18 cellular contexts compared by ENCODE assay signal in genomic region chr19:35208121-35208520, GRCh38. TPM values are rescaled to one million over a fixed set of nuclear protein-coding genes. Genes with fewer than 3 reads are reported as not detected.
DNase-seq lines count a peak whose midpoint lies in the region; ATAC-seq, FAIRE-seq and TF ChIP-seq lines count a peak whose summit lies in the region.
"Had no signal": no experiment of that assay in that cellular context is flagged by ENCODE, and none has a peak within 500 bp of the region (broad histone marks: within the 10 kb centered on the region; RNA-seq: fewer than 3 reads in every experiment).

No MANE protein-coding gene starts in this region.

- peaks cover 4% of the 10 kb centered on the region for H3K9me3 Mint-ChIP-seq in activated naive CD4-positive, alpha-beta T cell treated with anti-CD3 and anti-CD28 coated beads for 36 hours
- peaks cover 7% of the 10 kb centered on the region for H3K9me3 Mint-ChIP-seq in T-helper 1 cell treated with Interleukin-12 subunit alpha and Interleukin-12 subunit beta and Interleukin-4 antibody, amounts not matched to agents 30 μg/mL and 1 μg/mL, for 36 hours
- no peaks in the 10 kb centered on the region for H3K9me3 Mint-ChIP-seq in stimulated activated naive CD8-positive, alpha-beta T cell treated with anti-CD3 and anti-CD28 coated beads, Interleukin-15, Interleukin-2, amounts not matched to agents 100 ng/mL and 50 ng/mL, for 24 hours

- no peak for TF ChIP-seq EP300 in K562 (IDR thresholded peaks at IDR 0.05; ENCODE audit: low read length)

- H3K9ac ChIP-seq in K562 (ENCODE audit: insufficient read depth in 1 of 2, low read depth in 2 of 2, low read length in 2 of 2) = no peak overlapping the region

- H3K4me3 ChIP-seq in K562 = no peak overlapping the region
- no peak overlapping the region for H3K4me3 ChIP-seq in dorsolateral prefrontal cortex

- no peaks in the 10 kb centered on the region for H3K9me3 ChIP-seq in K562 (replicated peaks; ENCODE audit: control insufficient read depth, insufficient read depth, low read depth, low read length)

- no peak overlapping the region for H2AFZ ChIP-seq in K562 (ENCODE audit: low read depth, low read length)

- no peak overlapping the region for H3K4me3 Mint-ChIP-seq in activated naive CD4-positive, alpha-beta T cell treated with anti-CD3 and anti-CD28 coated beads for 36 hours
- H3K4me3 Mint-ChIP-seq in T-helper 1 cell treated with Interleukin-12 subunit alpha and Interleukin-12 subunit beta and Interleukin-4 antibody, amounts not matched to agents 30 μg/mL and 1 μg/mL, for 36 hours = no peak overlapping the region
- H3K4me3 Mint-ChIP-seq in stimulated activated naive CD8-positive, alpha-beta T cell treated with anti-CD3 and anti-CD28 coated beads, Interleukin-15, Interleukin-2, amounts not matched to agents 100 ng/mL and 50 ng/mL, for 24 hours = peak overlapping the region; percentile 20

- H3K27ac ChIP-seq in K562 (ENCODE audit: extremely low read depth, low read depth, low read length) = no peak overlapping the region
- H3K27ac ChIP-seq in dorsolateral prefrontal cortex = no peak overlapping the region
- H3K27ac ChIP-seq: VCaP had no signal

- TF ChIP-seq RAD21 in K562 (CRISPR knock-in tag; conservative IDR thresholded peaks at IDR 0.05 in 1 of 2, IDR thresholded peaks at IDR 0.05 in 1 of 2) = no peak

- no peak for FAIRE-seq in K562 (lab: Jason Lieb, UNC)

- H3K9me1 ChIP-seq in K562 (ENCODE audit: control insufficient read depth, insufficient read depth, low read length) = no peaks in the 10 kb centered on the region

- no peak overlapping the region for H3K4me2 ChIP-seq in K562 (ENCODE audit: insufficient read depth, low read length)

- intact Hi-C loops in activated naive CD4-positive, alpha-beta T cell treated with anti-CD3 and anti-CD28 coated beads for 36 hours (cut with micrococcal nuclease) = no loop called here
- intact Hi-C loops in K562 (cut with micrococcal nuclease) = loop anchor here (5.0 kb wide), 3 partner anchors 39 to 56 kb away; partner anchors contain the start of genes FXYD5 and LSR
- intact Hi-C loops in dorsolateral prefrontal cortex (cut with DNase I) = no loop called here

- no peaks in the 10 kb centered on the region for H3K79me2 ChIP-seq in K562 (ENCODE audit: control insufficient read depth, insufficient read depth, low read length)

- H3K4me1 ChIP-seq in K562 (replicated peaks in 1 of 2; ENCODE audit: control insufficient read depth in 2 of 2, insufficient read depth in 2 of 2, low read length in 2 of 2) = peaks cover 34 to 37% of the 10 kb centered on the region in 2 experiments

- H3K4me1 Mint-ChIP-seq in activated naive CD4-positive, alpha-beta T cell treated with anti-CD3 and anti-CD28 coated beads for 36 hours (ENCODE audit: low read depth) = peaks cover 78% of the 10 kb centered on the region
- peaks cover 76% of the 10 kb centered on the region for H3K4me1 Mint-ChIP-seq in T-helper 1 cell treated with Interleukin-12 subunit alpha and Interleukin-12 subunit beta and Interleukin-4 antibody, amounts not matched to agents 30 μg/mL and 1 μg/mL, for 36 hours (ENCODE audit: low read depth)
- H3K4me1 Mint-ChIP-seq in stimulated activated naive CD8-positive, alpha-beta T cell treated with anti-CD3 and anti-CD28 coated beads, Interleukin-15, Interleukin-2, amounts not matched to agents 100 ng/mL and 50 ng/mL, for 24 hours (ENCODE audit: low read depth) = peaks cover 90% of the 10 kb centered on the region

- no peaks in the 10 kb centered on the region for H3K27me3 Mint-ChIP-seq in activated naive CD4-positive, alpha-beta T cell treated with anti-CD3 and anti-CD28 coated beads for 36 hours (ENCODE audit: low read depth)
- H3K27me3 Mint-ChIP-seq in T-helper 1 cell treated with Interleukin-12 subunit alpha and Interleukin-12 subunit beta and Interleukin-4 antibody, amounts not matched to agents 30 μg/mL and 1 μg/mL, for 36 hours (ENCODE audit: low read depth) = no peaks in the 10 kb centered on the region
- H3K27me3 Mint-ChIP-seq in stimulated activated naive CD8-positive, alpha-beta T cell treated with anti-CD3 and anti-CD28 coated beads, Interleukin-15, Interleukin-2, amounts not matched to agents 100 ng/mL and 50 ng/mL, for 24 hours = no peaks in the 10 kb centered on the region

- H4K20me1 ChIP-seq in K562 (replicated peaks; ENCODE audit: control insufficient read depth, insufficient read depth, low read length) = no peaks in the 10 kb centered on the region

- H3K36me3 Mint-ChIP-seq in activated naive CD4-positive, alpha-beta T cell treated with anti-CD3 and anti-CD28 coated beads for 36 hours (ENCODE audit: low read depth) = no peaks in the 10 kb centered on the region
- H3K36me3 Mint-ChIP-seq in T-helper 1 cell treated with Interleukin-12 subunit alpha and Interleukin-12 subunit beta and Interleukin-4 antibody, amounts not matched to agents 30 μg/mL and 1 μg/mL, for 36 hours (ENCODE audit: low read depth) = peaks cover 5% of the 10 kb centered on the region
- peaks cover 4% of the 10 kb centered on the region for H3K36me3 Mint-ChIP-seq in stimulated activated naive CD8-positive, alpha-beta T cell treated with anti-CD3 and anti-CD28 coated beads, Interleukin-15, Interleukin-2, amounts not matched to agents 100 ng/mL and 50 ng/mL, for 24 hours (ENCODE audit: low read depth)

- CTCF ChIA-PET in activated naive CD4-positive, alpha-beta T cell treated with anti-CD3 and anti-CD28 coated beads for 36 hours (lab: Charles Lee) = no interaction called here
- CTCF ChIA-PET in K562 (lab: Yijun Ruan, JAX; ENCODE audit: low intra/inter-chr PET ratio) = no interaction called here

- TF ChIP-seq CTCF in K562 (IDR thresholded peaks at IDR 0.05 in 2 of 3, conservative IDR thresholded peaks at IDR 0.05 in 1 of 3; ENCODE audit: insufficient read depth in 2 of 3, low read depth in 1 of 3, low read length in 3 of 3) = no peak
- no peak for TF ChIP-seq CTCF in dorsolateral prefrontal cortex (IDR thresholded peaks at IDR 0.05 in 54 of 56, conservative IDR thresholded peaks at IDR 0.05 in 2 of 56; ENCODE audit: low read depth in 1 of 56, partially characterized antibody in 56 of 56)

- peak; percentile 21 for DNase-seq in activated naive CD4-positive, alpha-beta T cell treated with anti-CD3 and anti-CD28 coated beads for 36 hours
- no peak for DNase-seq in activated naive CD4-positive, alpha-beta T cell (lab: John Stamatoyannopoulos, UW)
- DNase-seq in K562 (ENCODE audit: extremely low read depth in 1 of 4, low spot score in 3 of 4) = no peak
- no peak for DNase-seq in HUDEP-2 (lab: John Stamatoyannopoulos, UW; ENCODE audit: unreplicated experiment in 76 of 76)
- no peak for DNase-seq in dorsolateral prefrontal cortex
- DNase-seq in cerebellar nuclear complex (lab: John Stamatoyannopoulos, UW) = no peak
- DNase-seq: COR-L47, Kasumi-1, NCI-H1105 treated with DMSO at 0.1 percent for 48 hours, NCI-H748 treated with DMSO at 0.1 percent for 48 hours had no signal

- no peak for TF ChIP-seq POLR2A in K562 (conservative IDR thresholded peaks at IDR 0.05)

- in situ Hi-C loops in K562 (cut with MboI) = no loop called here

- H3K27me3 ChIP-seq in K562 (ENCODE audit: control insufficient read depth in 2 of 2, insufficient read depth in 2 of 2, low read length in 2 of 2) (no peaks in the 10 kb centered on the region), dorsolateral prefrontal cortex (peaks cover 0 to 3% (median 0%) of the 10 kb centered on the region in 45 donors)

- no TSS peak for BruUV-seq in K562 (replicated peaks; lab: Mats Ljungman, UMichigan)

- no peak for ATAC-seq in K562
- ATAC-seq: esophagus mucosa had no signal

- H3K27ac Mint-ChIP-seq in activated naive CD4-positive, alpha-beta T cell treated with anti-CD3 and anti-CD28 coated beads for 36 hours = peak overlapping the region; percentile 92
- peak overlapping the region; percentile 88 for H3K27ac Mint-ChIP-seq in T-helper 1 cell treated with Interleukin-12 subunit alpha and Interleukin-12 subunit beta and Interleukin-4 antibody, amounts not matched to agents 30 μg/mL and 1 μg/mL, for 36 hours
- H3K27ac Mint-ChIP-seq in stimulated activated naive CD8-positive, alpha-beta T cell treated with anti-CD3 and anti-CD28 coated beads, Interleukin-15, Interleukin-2, amounts not matched to agents 100 ng/mL and 50 ng/mL, for 24 hours = peak overlapping the region; percentile 76

- POLR2A ChIA-PET in K562 (lab: Yijun Ruan, JAX) = interaction anchor here (0.7 kb wide), 1 partner anchor 32 kb away, joined by 3 read pairs; no protein-coding TSS in a partner anchor

- H3K36me3 ChIP-seq in K562 (ENCODE audit: control insufficient read depth, insufficient read depth, low read length) = no peaks in the 10 kb centered on the region

- WGBS in K562 (ENCODE audit: insufficient coverage, low coverage, missing lambda C conversion rate) = 71% methylated on average over 7 of the region's 8 CpGs

RNA-seq across cellular contexts. Expression of gene FAM187B, which starts 20.4 kb away (rescaled TPM):
- not detected for total RNA-seq in activated naive CD4-positive, alpha-beta T cell treated with anti-CD3 and anti-CD28 coated beads for 36 hours
- total RNA-seq in K562 (2011; cell fraction: chromatin; rRNA removed; ENCODE audit: low replicate concordance) = 0.25 TPM in 1 of 2 replicates, not detected in the other
- total RNA-seq in K562 (2011; cell fraction: nucleolus; rRNA removed) = not detected in 2 replicates
- total RNA-seq in K562 (2011; cell fraction: nucleoplasm; rRNA removed) = not detected in 2 replicates
- total RNA-seq in K562 (2014; rRNA removed) (0.09 TPM in 1 of 2 replicates, not detected in the other), K562 (2014; rRNA removed; fragmentation: Illumina TruSeq; extraction: Trizol) (not detected in 2 replicates), K562 (2015; rRNA removed; fragmentation: Illumina TruSeq; extraction: Trizol) (not detected in 2 replicates), K562 (2021) (not detected in 2 replicates), dorsolateral prefrontal cortex (under 1 TPM in 3 of 120 experiments, not detected in 117; 0.53 to 0.62 (median 0.59) TPM)
- polyA plus RNA-seq in K562 (2011; rRNA removed) (not detected in 2 replicates), K562 (2014; fragmentation: Illumina TruSeq; extraction: Trizol) (not detected in 2 replicates), K562 (2014; fragmentation: Nextera tagmentation; extraction: Ambion mirVana) (under 1 TPM in 1 of 2 experiments, not detected in 1; 0.04 TPM), K562 (2014; rRNA removed) (not detected in 2 replicates)
- polyA plus RNA-seq in K562 (2011; cell fraction: cytosol; rRNA removed) = 0.07 TPM in 1 of 2 replicates, not detected in the other
- 0.10 TPM in 1 of 2 replicates, not detected in the other for polyA plus RNA-seq in K562 (2011; cell fraction: nucleus; rRNA removed)
- polyA plus RNA-seq in K562 (2012) = not detected in 2 replicates
- polyA minus RNA-seq in K562 (2011; rRNA and poly(A)+ RNA removed) = not detected in 2 replicates
- polyA minus RNA-seq in K562 (2011; cell fraction: cytosol; rRNA and poly(A)+ RNA removed) = not detected in 2 replicates
- polyA minus RNA-seq in K562 (2011; cell fraction: nucleus; rRNA and poly(A)+ RNA removed) = not detected in 2 replicates
- total RNA-seq: esophagus mucosa, glomerular endothelial cell, pulmonary artery endothelial cell, RPMI7951 had no signal
- polyA plus RNA-seq: liver had no signal

RNA-seq across cellular contexts. Expression of gene LSR, which starts 40.7 kb away (rescaled TPM):
- 10 to 100 TPM in 1 of 2 experiments, 1 to 10 TPM in 1; 8.2 to 11.2 TPM for total RNA-seq in activated naive CD4-positive, alpha-beta T cell treated with anti-CD3 and anti-CD28 coated beads for 36 hours
- 30.2 and 123 TPM in 2 replicates for total RNA-seq in K562 (2011; cell fraction: chromatin; rRNA removed; ENCODE audit: low replicate concordance)
- 223 and 260 TPM in 2 replicates for total RNA-seq in K562 (2011; cell fraction: nucleolus; rRNA removed)
- 130 and 145 TPM in 2 replicates for total RNA-seq in K562 (2011; cell fraction: nucleoplasm; rRNA removed)
- total RNA-seq in K562 (2014; rRNA removed) = 65.1 and 111 TPM in 2 replicates
- total RNA-seq in K562 (2014; rRNA removed; fragmentation: Illumina TruSeq; extraction: Trizol) = 10.1 and 11.3 TPM in 2 replicates
- 29.4 and 32.3 TPM in 2 replicates for total RNA-seq in K562 (2015; rRNA removed; fragmentation: Illumina TruSeq; extraction: Trizol)
- total RNA-seq in K562 (2021) = 83.3 and 87.9 TPM in 2 replicates
- 19.6 and 42.8 TPM in 2 replicates for polyA plus RNA-seq in K562 (2011; rRNA removed)
- polyA plus RNA-seq in K562 (2011; cell fraction: cytosol; rRNA removed) = 24.5 and 85.7 TPM in 2 replicates
- polyA plus RNA-seq in K562 (2011; cell fraction: nucleus; rRNA removed) = 44.0 and 102 TPM in 2 replicates
- 77.8 and 93.6 TPM in 2 replicates for polyA plus RNA-seq in K562 (2012)
- 28.0 and 61.6 TPM in 2 replicates for polyA plus RNA-seq in K562 (2014; fragmentation: Illumina TruSeq; extraction: Trizol)
- under 1 TPM; 0.44 to 0.66 TPM for polyA plus RNA-seq in K562 (2014; fragmentation: Nextera tagmentation; extraction: Ambion mirVana)
- 39.4 and 47.4 TPM in 2 replicates for polyA plus RNA-seq in K562 (2014; rRNA removed)
- polyA minus RNA-seq in K562 (2011; rRNA and poly(A)+ RNA removed) = 9.4 and 16.2 TPM in 2 replicates
- polyA minus RNA-seq in K562 (2011; cell fraction: cytosol; rRNA and poly(A)+ RNA removed) = 87.6 and 93.3 TPM in 2 replicates
- 61.4 and 69.4 TPM in 2 replicates for polyA minus RNA-seq in K562 (2011; cell fraction: nucleus; rRNA and poly(A)+ RNA removed)
- 10 to 100 TPM in 26 of 120 experiments, 1 to 10 TPM in 94; 3.1 to 18.0 (median 7.6) TPM for total RNA-seq in dorsolateral prefrontal cortex

RNA-seq across cellular contexts. Expression of gene FXYD5, which starts 53.6 kb away (rescaled TPM):
- total RNA-seq in activated naive CD4-positive, alpha-beta T cell treated with anti-CD3 and anti-CD28 coated beads for 36 hours = 100 to 1,000 TPM; 289 to 294 TPM
- 134 and 231 TPM in 2 replicates for total RNA-seq in K562 (2011; cell fraction: chromatin; rRNA removed; ENCODE audit: low replicate concordance)
- total RNA-seq in K562 (2011; cell fraction: nucleolus; rRNA removed) = 240 and 311 TPM in 2 replicates
- total RNA-seq in K562 (2011; cell fraction: nucleoplasm; rRNA removed) = 297 and 340 TPM in 2 replicates
- total RNA-seq in K562 (2014; rRNA removed) (174 and 300 TPM in 2 replicates), K562 (2014; rRNA removed; fragmentation: Illumina TruSeq; extraction: Trizol) (122 and 147 TPM in 2 replicates), K562 (2015; rRNA removed; fragmentation: Illumina TruSeq; extraction: Trizol) (252 and 264 TPM in 2 replicates), K562 (2021) (250 and 256 TPM in 2 replicates), dorsolateral prefrontal cortex (10 to 100 TPM in 101 of 120 experiments, 1 to 10 TPM in 19; 5.8 to 36.4 (median 14.0) TPM)
- polyA plus RNA-seq in K562 (2011; rRNA removed) (104 and 125 TPM in 2 replicates), K562 (2014; fragmentation: Illumina TruSeq; extraction: Trizol) (522 and 537 TPM in 2 replicates), K562 (2014; fragmentation: Nextera tagmentation; extraction: Ambion mirVana) (100 to 1,000 TPM; 125 to 198 TPM), K562 (2014; rRNA removed) (120 and 155 TPM in 2 replicates)
- polyA plus RNA-seq in K562 (2011; cell fraction: cytosol; rRNA removed) = 271 and 533 TPM in 2 replicates
- polyA plus RNA-seq in K562 (2011; cell fraction: nucleus; rRNA removed) = 105 and 188 TPM in 2 replicates
- polyA plus RNA-seq in K562 (2012) = 353 and 530 TPM in 2 replicates
- polyA minus RNA-seq in K562 (2011; rRNA and poly(A)+ RNA removed) = 93.8 and 163 TPM in 2 replicates
- 189 and 195 TPM in 2 replicates for polyA minus RNA-seq in K562 (2011; cell fraction: cytosol; rRNA and poly(A)+ RNA removed)
- 55.6 and 58.4 TPM in 2 replicates for polyA minus RNA-seq in K562 (2011; cell fraction: nucleus; rRNA and poly(A)+ RNA removed)
